ENCODE assay signal across 8 cellular contexts in the genomic region with DNA sequence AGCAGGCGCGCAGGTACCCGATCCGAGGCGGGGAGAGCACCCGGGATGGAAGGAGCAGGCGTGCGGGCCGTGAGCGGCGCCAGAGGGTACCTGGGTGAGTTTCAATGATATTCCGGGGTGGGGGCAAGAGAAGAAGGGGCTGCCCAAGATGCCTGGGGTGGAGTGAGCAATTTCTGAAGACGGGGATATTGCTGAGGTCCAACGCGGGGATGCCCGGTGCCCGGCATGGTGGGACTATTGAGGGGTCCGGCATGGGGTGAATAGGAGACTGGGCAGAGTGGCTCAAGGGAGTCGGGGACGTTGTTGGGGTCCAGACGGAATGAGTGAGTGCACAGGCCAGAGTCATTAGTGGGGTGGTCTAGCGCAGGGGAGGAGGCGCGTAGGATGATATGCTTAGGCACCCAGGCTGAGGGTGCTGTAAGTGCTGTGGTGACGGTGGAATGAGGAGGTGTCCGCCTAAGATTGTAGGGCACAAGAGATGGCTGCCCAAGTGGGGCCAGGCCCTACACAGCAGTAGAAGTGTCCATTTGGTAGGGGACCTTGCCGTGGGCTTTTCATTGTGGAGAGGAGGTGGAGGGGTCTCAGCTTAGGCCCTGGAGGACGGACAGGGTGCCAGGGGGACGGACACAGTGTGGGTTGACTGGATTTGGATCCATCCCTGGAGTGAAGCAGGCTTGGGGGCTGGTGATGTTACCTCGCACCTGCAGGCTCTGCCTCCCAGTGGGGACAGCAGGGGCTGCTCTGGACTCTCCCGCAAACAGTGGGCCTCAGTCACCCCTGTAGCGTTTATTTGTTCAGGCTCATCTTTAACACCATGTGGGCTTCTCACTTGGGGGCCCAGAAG. TPM values are rescaled to one million over a fixed set of nuclear protein-coding genes. Genes with fewer than 3 reads are reported as not detected.
DNase-seq lines count a peak whose midpoint lies in the region; ATAC-seq and TF ChIP-seq lines count a peak whose summit lies in the region.

No MANE protein-coding gene starts in this region.

- H3K27ac ChIP-seq in GM23248 (peak overlapping the region; percentile 18; the same call in 1 of the 2 replicates), heart left ventricle (peak overlapping the region in 11 of 12 donors; percentile 68 to 91 (median 82))

- intact Hi-C loops in heart left ventricle (cut with DNase I), result loop anchor here in 1 of 10 donors (1.0 kb wide), 1 partner anchor 9 kb away; the partner anchor contains the start of gene SH3GLB2

- in situ Hi-C loops in GM23248 (cut with MboI), result no loop called here

- H3K36me3 ChIP-seq in GM23248 (ENCODE audit: low read depth) (no peaks in the 10 kb centered on the region), heart left ventricle (peaks cover 0 to 19% (median 18%) of the 10 kb centered on the region in 9 donors)

- H4K20me1 ChIP-seq in GM23248 (ENCODE audit: insufficient read depth), result no peaks in the 10 kb centered on the region

- H3K27me3 ChIP-seq in GM23248 (replicated peaks; ENCODE audit: insufficient read depth), result no peaks in the 10 kb centered on the region
- H3K27me3 ChIP-seq in heart left ventricle, result no peaks in the 10 kb centered on the region

- peak in 2 of 4 donors; percentile 0 for ATAC-seq in heart left ventricle

- no peak for TF ChIP-seq POLR2A in heart left ventricle (IDR thresholded peaks at IDR 0.05)

- H3F3A ChIP-seq in GM23248 (ENCODE audit: insufficient read depth), result no peaks in the 10 kb centered on the region

- 8% methylated on average over 25 to 32 of the region's 32 CpGs for WGBS in GM23248 (ENCODE audit: low coverage in 1 of 2, low lambda C conversion rate in 2 of 2, missing lambda C conversion rate in 2 of 2), 2 experiments
- 4 to 8% (median 6%) methylated on average over 31 to 32 of the region's 32 CpGs for WGBS in heart left ventricle, 4 donors

- H3K4me3 ChIP-seq in GM23248 (peak overlapping the region; percentile 82), WI38 (ENCODE audit: low read depth, low read length) (peak overlapping the region; percentile 98), heart left ventricle (peak overlapping the region; percentile 63 to 98 (median 91))

- peaks cover 49% of the 10 kb centered on the region for H3K79me2 ChIP-seq in GM23248 (ENCODE audit: insufficient read depth)

- H3K4me1 ChIP-seq in GM23248 (ENCODE audit: insufficient read depth) (peaks cover 11% of the 10 kb centered on the region; the same call in 1 of the 2 replicates), heart left ventricle (peaks cover 7 to 42% (median 21%) of the 10 kb centered on the region in 12 donors)

- peak overlapping the region; percentile 98 for H3K4me2 ChIP-seq in GM23248 (ENCODE audit: unreplicated experiment)

- H2AFZ ChIP-seq in GM23248, result peak overlapping the region; percentile 71

- H3K9ac ChIP-seq in GM23248, result peak overlapping the region; percentile 85

- no peak for TF ChIP-seq CTCF in WI38 (IDR thresholded peaks at IDR 0.05; ENCODE audit: low read depth, low read length)
- TF ChIP-seq CTCF in heart left ventricle (IDR thresholded peaks at IDR 0.05), result no peak

- DNase-seq in GM23248, result peak; percentile 56
- DNase-seq in heart left ventricle, result no peak
- peak; percentile 14 for DNase-seq in retina
- DNase-seq in NCI-H2227 treated with DMSO at 0.1 percent for 48 hours (lab: John Stamatoyannopoulos, UW), result no peak
- DNase-seq in SKM-1 treated with dmso at 0.1 percent for 144 hours (lab: John Stamatoyannopoulos, UW; ENCODE audit: unreplicated experiment), result no peak
- no peak for DNase-seq in NCI-H1436 (lab: John Stamatoyannopoulos, UW)
- DNase-seq in NCI-H69 (lab: John Stamatoyannopoulos, UW), result no peak

- H3K9me2 ChIP-seq in GM23248 (ENCODE audit: insufficient read depth), result no peaks in the 10 kb centered on the region

- H3K9me3 ChIP-seq in GM23248 (ENCODE audit: low read depth) (no peaks in the 10 kb centered on the region), heart left ventricle (no peaks in the 10 kb centered on the region)

RNA-seq across cellular contexts. Expression of gene MIGA2, which starts 0.7 kb away (rescaled TPM):
- total RNA-seq in GM23248 (2014; rRNA removed; shearing (Covaris generic)), result 31.6 and 35.1 TPM in 2 replicates
- 10.7 and 12.4 TPM in 2 replicates for polyA plus RNA-seq in GM23248 (2016; fragmentation: Nextera tagmentation; extraction: Ambion mirVana)
- 10 to 100 TPM; 29.2 to 49.5 (median 31.6) TPM for total RNA-seq in heart left ventricle
- polyA plus RNA-seq in heart left ventricle, result 10 to 100 TPM; 27.7 to 61.3 TPM

RNA-seq across cellular contexts. Expression of gene SH3GLB2, which starts 9.0 kb away (rescaled TPM):
- total RNA-seq in GM23248 (2014; rRNA removed; shearing (Covaris generic)), result 57.3 and 84.9 TPM in 2 replicates
- polyA plus RNA-seq in GM23248 (2016; fragmentation: Nextera tagmentation; extraction: Ambion mirVana), result 27.7 and 30.9 TPM in 2 replicates
- total RNA-seq in heart left ventricle, result 10 to 100 TPM; 27.3 to 42.7 (median 36.5) TPM
- 10 to 100 TPM; 29.5 to 33.6 TPM for polyA plus RNA-seq in heart left ventricle

RNA-seq across cellular contexts. Expression of gene DOLPP1, which starts 43.8 kb away (rescaled TPM):
- 11.5 and 11.6 TPM in 2 replicates for total RNA-seq in GM23248 (2014; rRNA removed; shearing (Covaris generic))
- polyA plus RNA-seq in GM23248 (2016; fragmentation: Nextera tagmentation; extraction: Ambion mirVana) (12.8 and 13.7 TPM in 2 replicates), heart left ventricle (10 to 100 TPM in 1 of 2 donors, 1 to 10 TPM in 1; 3.0 to 11.5 TPM)
- 10 to 100 TPM in 1 of 9 donors, 1 to 10 TPM in 8; 3.2 to 10.3 (median 5.8) TPM for total RNA-seq in heart left ventricle

Comparison
In these comparisons a context has a peak if more than half of its experiments do, and no peak if none do; other contexts are left out.
1. DNase-seq: peak in GM23248 (single experiment) and retina (single experiment); none in heart left ventricle (0 of 5), NCI-H2227 treated with DMSO at 0.1 percent for 48 hours (single experiment), SKM-1 treated with dmso at 0.1 percent for 144 hours (single experiment), NCI-H1436 (single experiment) and NCI-H69 (single experiment).
2. Peak in every context shown above with its lines, with median percentiles within 50 percentile points of each other: H3K4me3 ChIP-seq.